Comparison of ENCODE assay signal across 1 cellular context in genomic region chr7:102004229-102004628, GRCh38.
TF ChIP-seq lines count a peak whose summit lies in the region.

No MANE protein-coding gene starts in this region.

TF ChIP-seq in HEK293, 187 proteins besides CTCF, POLR2A, EP300 and RAD21 (continued from another document):
- peak; percentile 90 for TF ChIP-seq BCL6B (tag by site-specific recombination; IDR thresholded peaks at IDR 0.05)
